11 cellular contexts compared by ENCODE assay signal in the genomic region with DNA sequence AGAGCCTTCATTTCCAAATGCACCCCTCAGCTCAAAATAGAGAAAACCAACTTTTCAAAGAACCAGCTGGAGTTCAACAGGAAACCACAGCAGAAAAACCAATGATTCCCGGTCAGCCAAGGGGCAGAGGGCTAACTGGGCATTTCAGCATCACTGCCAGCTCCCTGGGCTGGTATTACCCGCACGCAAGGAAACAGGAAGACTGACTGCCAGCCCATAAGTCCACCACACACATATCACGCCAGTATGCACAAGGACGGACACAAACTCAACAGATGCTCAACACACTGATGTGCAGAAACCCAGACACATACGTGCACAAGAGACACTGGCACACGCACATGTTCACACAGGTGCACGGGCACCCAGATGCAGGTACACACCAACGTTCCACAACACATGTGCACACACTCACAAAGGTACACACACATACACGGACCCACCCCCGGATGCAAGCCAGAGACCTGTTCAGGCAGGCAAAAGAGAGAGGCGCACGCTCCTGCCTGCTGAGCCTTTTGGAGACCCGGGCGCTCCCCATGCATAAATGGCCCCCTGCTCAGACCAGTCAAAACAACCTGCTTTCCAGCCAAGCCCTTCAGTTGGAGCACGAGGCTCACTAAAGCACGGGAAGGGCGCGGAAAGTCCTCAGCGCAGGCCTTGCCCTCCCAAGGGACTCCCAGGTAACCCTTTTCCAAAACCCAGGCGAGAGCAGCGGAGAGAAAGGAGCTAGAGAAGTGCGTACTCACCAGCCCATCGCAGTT. TPM values are rescaled to one million over a fixed set of nuclear protein-coding genes. Genes with fewer than 3 reads are reported as not detected.
DNase-seq lines count a peak whose midpoint lies in the region; ATAC-seq, FAIRE-seq and TF ChIP-seq lines count a peak whose summit lies in the region.
"Had no signal": no experiment of that assay in that cellular context is flagged by ENCODE, and none has a peak within 500 bp of the region (broad histone marks: within the 10 kb centered on the region; RNA-seq: fewer than 3 reads in every experiment).

No MANE protein-coding gene starts in this region.

- CTCF ChIA-PET in GM10248 (lab: Yijun Ruan, JAX): no interaction called here

- POLR2A ChIA-PET in GM10248 (lab: Yijun Ruan, JAX): no interaction called here

- H3K4me1 Mint-ChIP-seq in astrocyte (ENCODE audit: low read depth, unreplicated experiment): peaks cover 12% of the 10 kb centered on the region

- no peak for TF ChIP-seq CTCF in astrocyte (IDR thresholded peaks at IDR 0.05; ENCODE audit: insufficient read depth, low read depth, low read length)
- TF ChIP-seq CTCF in mucosa of descending colon (IDR thresholded peaks at IDR 0.05): no peak
- TF ChIP-seq CTCF in GM10248 (IDR thresholded peaks at IDR 0.05; ENCODE audit: control extremely low read depth, extremely low read depth, low read depth, missing control alignments): no peak

- DNase-seq in H7 (no peak), astrocyte (ENCODE audit: low read depth) (no peak), mucosa of descending colon (no peak), GM10248 (ENCODE audit: extremely low spot score) (no peak), NCI-H226 (no peak)
- DNase-seq: KG1, PC-3 had no signal

- no peaks in the 10 kb centered on the region for H3K79me2 ChIP-seq in astrocyte (ENCODE audit: insufficient read depth, low read length)

- peak overlapping the region; percentile 23 for H3K9ac ChIP-seq in astrocyte (ENCODE audit: low read length)
- H3K9ac ChIP-seq in iPS-20b (ENCODE audit: low read depth, low read length): peak overlapping the region; percentile 13; the same call in 1 of the 2 replicates
- H3K9ac ChIP-seq in skeletal muscle tissue (ENCODE audit: low read depth in 1 of 3, low read length in 3 of 3): peak overlapping the region in 1 of 3 donors; percentile 33

- H3K9me3 Mint-ChIP-seq in astrocyte (ENCODE audit: unreplicated experiment): peaks cover 7% of the 10 kb centered on the region

- H3K4me2 ChIP-seq in astrocyte (ENCODE audit: low read length): peak overlapping the region; percentile 86

- H3K9me3 ChIP-seq in astrocyte (ENCODE audit: insufficient read depth, low read depth, low read length): no peaks in the 10 kb centered on the region
- H3K9me3 ChIP-seq in iPS-20b (ENCODE audit: insufficient read depth, low read depth, low read length): no peaks in the 10 kb centered on the region
- H3K9me3 ChIP-seq in skeletal muscle tissue (ENCODE audit: control insufficient read depth in 3 of 3, low read length in 3 of 3): no peaks in the 10 kb centered on the region
- H3K9me3 ChIP-seq in mucosa of descending colon: no peaks in the 10 kb centered on the region
- H3K9me3 ChIP-seq: pancreas had no signal

- no peak for ATAC-seq in HG03439 (IDR thresholded peaks at IDR 0.05; ENCODE audit: unreplicated experiment)
- no peak for ATAC-seq in mucosa of descending colon
- ATAC-seq: PC-3 had no signal

- peak overlapping the region; percentile 68 for H3K4me3 ChIP-seq in H7 (ENCODE audit: insufficient read depth, low read depth, low read length)
- no peak overlapping the region for H3K4me3 ChIP-seq in astrocyte (ENCODE audit: insufficient read depth, low read depth, low read length)
- peak overlapping the region; percentile 80 for H3K4me3 ChIP-seq in iPS-20b (ENCODE audit: low read length)
- peak overlapping the region; percentile 54 to 67 (median 62) for H3K4me3 ChIP-seq in skeletal muscle tissue (ENCODE audit: low read length in 3 of 3)
- H3K4me3 ChIP-seq in mucosa of descending colon: no peak overlapping the region

- H4K20me1 ChIP-seq in astrocyte (ENCODE audit: insufficient read depth, low read length): peaks cover 12% of the 10 kb centered on the region

- peaks cover 45% of the 10 kb centered on the region for H3K27me3 ChIP-seq in H7 (ENCODE audit: control insufficient read depth, insufficient read depth, low read length)
- H3K27me3 ChIP-seq in astrocyte (ENCODE audit: insufficient read depth, low read length): peaks cover 3% of the 10 kb centered on the region
- peaks cover 59% of the 10 kb centered on the region for H3K27me3 ChIP-seq in iPS-20b (ENCODE audit: insufficient read depth, low read length)
- peaks cover 16 to 61% (median 49%) of the 10 kb centered on the region in 3 donors for H3K27me3 ChIP-seq in skeletal muscle tissue (ENCODE audit: control insufficient read depth in 3 of 3, insufficient read depth in 3 of 3, low read length in 3 of 3)

- H3K27ac Mint-ChIP-seq in astrocyte (ENCODE audit: unreplicated experiment): no peak overlapping the region

- H3K27ac ChIP-seq in astrocyte (ENCODE audit: low read depth, low read length) (no peak overlapping the region), iPS-20b (ENCODE audit: low read length) (no peak overlapping the region), skeletal muscle tissue (ENCODE audit: low read depth, low read length) (no peak overlapping the region)
- H3K27ac ChIP-seq: pancreas had no signal

- H3K36me3 Mint-ChIP-seq in astrocyte (ENCODE audit: low read depth, unreplicated experiment): peaks cover 6% of the 10 kb centered on the region

- H3K4me3 Mint-ChIP-seq in astrocyte (ENCODE audit: unreplicated experiment): peak overlapping the region; percentile 85

- intact Hi-C loops in mucosa of descending colon (cut with DNase I, micrococcal nuclease): loop anchor here in 1 of 2 donors (10.0 kb wide), 1 partner anchor 178 kb away; no protein-coding TSS in a partner anchor

- peak overlapping the region; percentile 77 for H2AFZ ChIP-seq in astrocyte (ENCODE audit: low read depth, low read length)

- H3K36me3 ChIP-seq in H7 (replicated peaks; ENCODE audit: control insufficient read depth, insufficient read depth, low read length): no peaks in the 10 kb centered on the region
- H3K36me3 ChIP-seq in astrocyte (ENCODE audit: insufficient read depth, low read length): no peaks in the 10 kb centered on the region
- H3K36me3 ChIP-seq in iPS-20b (ENCODE audit: insufficient read depth, low read depth, low read length): no peaks in the 10 kb centered on the region
- no peaks in the 10 kb centered on the region for H3K36me3 ChIP-seq in skeletal muscle tissue (ENCODE audit: control insufficient read depth in 3 of 3, insufficient read depth in 3 of 3, low read length in 3 of 3)
- no peaks in the 10 kb centered on the region for H3K36me3 ChIP-seq in mucosa of descending colon (ENCODE audit: low read depth)
- H3K36me3 ChIP-seq: pancreas had no signal

- peaks cover 64% of the 10 kb centered on the region for H3K27me3 Mint-ChIP-seq in astrocyte (ENCODE audit: low read depth, unreplicated experiment)

- FAIRE-seq in astrocyte (lab: Jason Lieb, UNC): no peak
- FAIRE-seq: pancreas had no signal

- peaks cover 9% of the 10 kb centered on the region for H3K4me1 ChIP-seq in astrocyte (ENCODE audit: insufficient read depth, low read length)
- peaks cover 9% of the 10 kb centered on the region for H3K4me1 ChIP-seq in iPS-20b (ENCODE audit: insufficient read depth, low read length)
- H3K4me1 ChIP-seq in skeletal muscle tissue (ENCODE audit: control insufficient read depth in 3 of 3, insufficient read depth in 3 of 3, low read length in 3 of 3): peaks cover 15 to 26% (median 17%) of the 10 kb centered on the region in 3 donors
- H3K4me1 ChIP-seq in mucosa of descending colon (ENCODE audit: low read depth): peaks cover 2% of the 10 kb centered on the region

RNA-seq across cellular contexts. Expression of a gene that starts 2.1 kb away (rescaled TPM):
- total RNA-seq in H7 (2014; rRNA removed; shearing (Covaris generic)): 1.7 and 2.2 TPM in 2 replicates
- total RNA-seq in astrocyte (18.8 and 26.6 TPM in 2 replicates), skeletal muscle tissue (29.7 TPM), mucosa of descending colon (1 to 10 TPM; 1.3 to 9.2 (median 7.3) TPM)
- total RNA-seq: PC-3 had no signal

Comparison
In these comparisons a context has a peak if more than half of its experiments do, and no peak if none do; other contexts are left out.
1. H3K4me3 ChIP-seq: peak in H7 (single experiment), iPS-20b (single experiment) and skeletal muscle tissue (3 of 3); none in astrocyte (single experiment) and mucosa of descending colon (single experiment).